15 cellular contexts compared by ENCODE assay signal in genomic region chr1:29162476-29163138, GRCh38. TPM values are rescaled to one million over a fixed set of nuclear protein-coding genes. Genes with fewer than 3 reads are reported as not detected.
DNase-seq lines count a peak whose midpoint lies in the region; ATAC-seq, FAIRE-seq and TF ChIP-seq lines count a peak whose summit lies in the region.
"Had no signal": no experiment of that assay in that cellular context is flagged by ENCODE, and none has a peak within 500 bp of the region (broad histone marks: within the 10 kb centered on the region; RNA-seq: fewer than 3 reads in every experiment).

No MANE protein-coding gene starts in this region.

- H3K36me3 ChIP-seq in HEK293 (ENCODE audit: control insufficient read depth in 2 of 2, insufficient read depth in 1 of 2, low read length in 2 of 2) (peaks cover 8 to 90% of the 10 kb centered on the region in 2 experiments), astrocyte (ENCODE audit: insufficient read depth, low read length) (peaks cover 36% of the 10 kb centered on the region), right atrium auricular region (peaks cover 58% of the 10 kb centered on the region), skeletal muscle satellite cell (ENCODE audit: insufficient read depth, low read length) (peaks cover 80% of the 10 kb centered on the region)
- H3K36me3 ChIP-seq: uterus had no signal

- H3K9me3 ChIP-seq in HEK293 (ENCODE audit: control insufficient read depth, insufficient read depth, low read depth, low read length) (no peaks in the 10 kb centered on the region), astrocyte (ENCODE audit: insufficient read depth, low read depth, low read length) (no peaks in the 10 kb centered on the region), right atrium auricular region (no peaks in the 10 kb centered on the region), skeletal muscle satellite cell (replicated peaks; ENCODE audit: low read length) (no peaks in the 10 kb centered on the region)
- H3K9me3 ChIP-seq: ascending aorta, uterus had no signal

- TF ChIP-seq CTCF in HEK293 (tag by site-specific recombination; IDR thresholded peaks at IDR 0.05) (no peak), astrocyte (IDR thresholded peaks at IDR 0.05; ENCODE audit: insufficient read depth, low read depth, low read length) (no peak), right atrium auricular region (IDR thresholded peaks at IDR 0.05) (no peak)

- H3K9me3 Mint-ChIP-seq in astrocyte (ENCODE audit: unreplicated experiment): no peaks in the 10 kb centered on the region
- H3K9me3 Mint-ChIP-seq: activated CD4-positive, alpha-beta T cell treated with anti-CD3 and anti-CD28 coated beads, Interleukin-2, amount 10 ng/mL, durations not matched to agents 24 days and 14 days; activated T-helper 2 cell treated with anti-CD3 and anti-CD28 coated beads, Interferon-gamma antibody, Interleukin-2, Interleukin-4, amounts not matched to agents 10 μg/mL and 5 μg/mL and 100 μg/mL, durations not matched to agents 14 hours and 24 hours and 36 hours; dendritic cell treated with granulocyte-macrophage colony-stimulating factor and Interleukin-4, amounts not matched to agents 40 ng/mL and 50 ng/mL, for 4 days; stimulated activated naive B cell treated with anti-CD40 and anti-IgM and Interleukin-4, amounts not matched to agents 10 μg/mL and 1 μg/mL and 100 μg/mL, for 72 hours had no signal

- H3K4me3 Mint-ChIP-seq in astrocyte (ENCODE audit: unreplicated experiment): no peak overlapping the region
- H3K4me3 Mint-ChIP-seq: activated CD4-positive, alpha-beta T cell treated with anti-CD3 and anti-CD28 coated beads, Interleukin-2, amount 10 ng/mL, durations not matched to agents 24 days and 14 days; dendritic cell treated with granulocyte-macrophage colony-stimulating factor and Interleukin-4, amounts not matched to agents 40 ng/mL and 50 ng/mL, for 4 days; stimulated activated naive B cell treated with anti-CD40 and anti-IgM and Interleukin-4, amounts not matched to agents 10 μg/mL and 1 μg/mL and 100 μg/mL, for 72 hours had no signal

- no peak for FAIRE-seq in astrocyte (lab: Jason Lieb, UNC)

- no peak overlapping the region for H3K27ac ChIP-seq in HEK293 (ENCODE audit: extremely low read depth, low read depth, low read length)
- no peak overlapping the region for H3K27ac ChIP-seq in astrocyte (ENCODE audit: low read depth, low read length)
- peak overlapping the region in 1 of 2 donors; percentile 1 for H3K27ac ChIP-seq in right atrium auricular region
- H3K27ac ChIP-seq: uterus had no signal

- H3K27me3 ChIP-seq in astrocyte (ENCODE audit: insufficient read depth, low read length) (no peaks in the 10 kb centered on the region), right atrium auricular region (no peaks in the 10 kb centered on the region), skeletal muscle satellite cell (ENCODE audit: control insufficient read depth, insufficient read depth, low read length) (no peaks in the 10 kb centered on the region)
- H3K27me3 ChIP-seq: ascending aorta, uterus had no signal

- peaks cover 10% of the 10 kb centered on the region for H3K4me1 Mint-ChIP-seq in astrocyte (ENCODE audit: low read depth, unreplicated experiment)

- POLR2A ChIA-PET in HEK293 (lab: Yijun Ruan, JAX): no interaction called here

- CTCF ChIA-PET in HEK293 (lab: Yijun Ruan, JAX): interaction anchor here (0.7 to 1.8 kb wide), 2 partner anchors 19 to 425 kb away, joined by 3 to 7 read pairs; partner anchors contain the start of gene SRSF4

- H3K27ac Mint-ChIP-seq in astrocyte (ENCODE audit: unreplicated experiment): no peak overlapping the region
- H3K27ac Mint-ChIP-seq: activated CD4-positive, alpha-beta T cell treated with anti-CD3 and anti-CD28 coated beads, Interleukin-2, amount 10 ng/mL, durations not matched to agents 24 days and 14 days; activated T-helper 2 cell treated with anti-CD3 and anti-CD28 coated beads, Interferon-gamma antibody, Interleukin-2, Interleukin-4, amounts not matched to agents 10 μg/mL and 5 μg/mL and 100 μg/mL, durations not matched to agents 14 hours and 24 hours and 36 hours; dendritic cell treated with granulocyte-macrophage colony-stimulating factor and Interleukin-4, amounts not matched to agents 40 ng/mL and 50 ng/mL, for 4 days; stimulated activated naive B cell treated with anti-CD40 and anti-IgM and Interleukin-4, amounts not matched to agents 10 μg/mL and 1 μg/mL and 100 μg/mL, for 72 hours had no signal

- H3K9ac ChIP-seq in astrocyte (ENCODE audit: low read length) (no peak overlapping the region), skeletal muscle satellite cell (ENCODE audit: low read depth, low read length) (no peak overlapping the region)

- no peak overlapping the region for H2AFZ ChIP-seq in astrocyte (ENCODE audit: low read depth, low read length)

- H4K20me1 ChIP-seq in astrocyte (ENCODE audit: insufficient read depth, low read length): peaks cover 85% of the 10 kb centered on the region

- peak overlapping the region; percentile 1 for H3K4me2 ChIP-seq in astrocyte (ENCODE audit: low read length)
- peak overlapping the region; percentile 13 for H3K4me2 ChIP-seq in skeletal muscle satellite cell (ENCODE audit: low read length)

- peaks cover 98% of the 10 kb centered on the region for H3K79me2 ChIP-seq in astrocyte (ENCODE audit: insufficient read depth, low read length)

- H3K4me3 ChIP-seq in HEK293 (ENCODE audit: low read depth, low read length) (no peak overlapping the region), astrocyte (ENCODE audit: insufficient read depth, low read depth, low read length) (no peak overlapping the region), right atrium auricular region (no peak overlapping the region), skeletal muscle satellite cell (ENCODE audit: low read length) (no peak overlapping the region)
- H3K4me3 ChIP-seq: ascending aorta, uterus had no signal

- no peak for ATAC-seq in GM21367 (IDR thresholded peaks at IDR 0.05; ENCODE audit: unreplicated experiment)
- no peak for ATAC-seq in GM18909 (IDR thresholded peaks at IDR 0.05; ENCODE audit: poor library complexity, unreplicated experiment)
- ATAC-seq: stimulated activated naive B cell treated with anti-CD40 and anti-IgM and Interleukin-4, amounts not matched to agents 10 μg/mL and 1 μg/mL and 100 μg/mL, for 72 hours had no signal

- DNase-seq in astrocyte (ENCODE audit: low read depth): peak; percentile 29
- peak; percentile 64 for DNase-seq in right atrium auricular region (ENCODE audit: low spot score)
- no peak for DNase-seq in globus pallidus (ENCODE audit: low spot score)
- DNase-seq: activated CD4-positive, alpha-beta T cell treated with anti-CD3 and anti-CD28 coated beads, Interleukin-2, amount 10 ng/mL, durations not matched to agents 24 days and 14 days; stimulated activated naive B cell treated with anti-CD40 and anti-IgM and Interleukin-4, amounts not matched to agents 10 μg/mL and 1 μg/mL and 100 μg/mL, for 72 hours; uterus had no signal

- 0 out of 2 replicates have a peak, but pooled peaks cover 4% of the 10 kb centered on the region for H3K4me1 ChIP-seq in HEK293 (ENCODE audit: control insufficient read depth, insufficient read depth, low read length)
- peaks cover 7% of the 10 kb centered on the region for H3K4me1 ChIP-seq in astrocyte (ENCODE audit: insufficient read depth, low read length)
- peaks cover 0 to 43% of the 10 kb centered on the region in 2 donors for H3K4me1 ChIP-seq in right atrium auricular region
- peaks cover 7% of the 10 kb centered on the region for H3K4me1 ChIP-seq in skeletal muscle satellite cell (ENCODE audit: control insufficient read depth, insufficient read depth, low read length)

- no peaks in the 10 kb centered on the region for H3K27me3 Mint-ChIP-seq in astrocyte (ENCODE audit: low read depth, unreplicated experiment)
- H3K27me3 Mint-ChIP-seq: activated CD4-positive, alpha-beta T cell treated with anti-CD3 and anti-CD28 coated beads, Interleukin-2, amount 10 ng/mL, durations not matched to agents 24 days and 14 days; dendritic cell treated with granulocyte-macrophage colony-stimulating factor and Interleukin-4, amounts not matched to agents 40 ng/mL and 50 ng/mL, for 4 days; stimulated activated naive B cell treated with anti-CD40 and anti-IgM and Interleukin-4, amounts not matched to agents 10 μg/mL and 1 μg/mL and 100 μg/mL, for 72 hours had no signal

- peaks cover 23% of the 10 kb centered on the region for H3K36me3 Mint-ChIP-seq in astrocyte (ENCODE audit: low read depth, unreplicated experiment)

TF ChIP-seq in HEK293, 187 proteins besides CTCF, POLR2A, EP300 and RAD21 (continues in another document):
- 0 out of 2 replicates have a peak, but pooled peaks have one; percentile 28 for TF ChIP-seq ZNF600 (tag by site-specific recombination; IDR thresholded peaks at IDR 0.05)
- TF ChIP-seq GLIS1 (tag by site-specific recombination; IDR thresholded peaks at IDR 0.05): no peak
- TF ChIP-seq ZNF596 (tag by site-specific recombination; IDR thresholded peaks at IDR 0.05): no peak
- TF ChIP-seq ZBTB48 (tag by site-specific recombination; IDR thresholded peaks at IDR 0.05): no peak
- TF ChIP-seq ZNF341 (tag by site-specific recombination; IDR thresholded peaks at IDR 0.05; ENCODE audit: low read depth): peak; percentile 48
- TF ChIP-seq ZNF335 (tag by site-specific recombination; conservative IDR thresholded peaks at IDR 0.05): no peak

RNA-seq across cellular contexts. Expression of gene SRSF4, which starts 19.1 kb away (rescaled TPM):
- total RNA-seq in astrocyte (48.2 and 52.6 TPM in 2 replicates), right atrium auricular region (10 to 100 TPM; 44.2 to 48.1 TPM)
- 21.4 and 24.1 TPM in 2 replicates for total RNA-seq in skeletal muscle satellite cell (2012; rRNA removed)

RNA-seq across cellular contexts. Expression of gene TMEM200B, which starts 38.9 kb away (rescaled TPM):
- total RNA-seq in astrocyte (3.6 and 4.7 TPM in 2 replicates), right atrium auricular region (1 to 10 TPM; 1.7 to 4.8 TPM)
- total RNA-seq in skeletal muscle satellite cell (2012; rRNA removed): 3.8 and 7.4 TPM in 2 replicates
- total RNA-seq: mononuclear cell; T-helper 1 cell treated with Interleukin-12 subunit alpha and Interleukin-12 subunit beta and Interleukin-4 antibody, amounts not matched to agents 30 ng/mL and 1 ng/mL, for 36 hours had no signal
